ENCODE assay signal across 31 cellular contexts in the genomic region with DNA sequence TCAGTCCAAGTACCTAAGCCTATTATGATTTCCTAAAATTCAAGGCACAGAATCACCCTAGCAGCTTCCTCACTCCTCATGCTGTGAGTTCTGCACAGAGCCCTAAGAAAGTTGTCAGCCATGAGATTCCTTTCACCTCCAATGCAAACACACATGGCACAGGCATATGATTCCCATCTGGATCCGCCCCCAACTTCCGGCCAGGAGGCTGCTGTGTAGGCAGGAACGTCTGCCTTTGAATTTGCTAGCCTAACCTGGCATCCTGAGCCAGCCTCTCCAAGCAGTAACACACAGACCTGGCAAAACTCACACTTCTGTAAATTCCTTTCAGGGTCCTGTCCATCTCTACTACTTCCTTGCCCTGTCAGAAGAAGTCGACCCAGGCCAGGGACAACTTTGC.
DNase-seq lines count a peak whose midpoint lies in the region; FAIRE-seq and TF ChIP-seq lines count a peak whose summit lies in the region.
"Had no signal": no experiment of that assay in that cellular context is flagged by ENCODE, and none has a peak within 500 bp of the region (broad histone marks: within the 10 kb centered on the region; RNA-seq: fewer than 3 reads in every experiment).

No MANE protein-coding gene starts in this region.

- H3K4me3 ChIP-seq in BE2C (ENCODE audit: low read depth, low read length): no peak overlapping the region
- no peak overlapping the region for H3K4me3 ChIP-seq in SK-N-SH (ENCODE audit: low read depth in 2 of 2, low read length in 1 of 2)
- no peak overlapping the region for H3K4me3 ChIP-seq in kidney (ENCODE audit: low read length in 2 of 2)
- H3K4me3 ChIP-seq: body of pancreas, esophagus muscularis mucosa, lower lobe of right lung, mucosa of descending colon, tibial nerve had no signal

- CTCF ChIA-PET in SK-N-SH (lab: Yijun Ruan, JAX): no interaction called here

- H3K9me3 ChIP-seq in BE2C (no peaks in the 10 kb centered on the region), SK-N-SH (no peaks in the 10 kb centered on the region), kidney (ENCODE audit: control insufficient read depth in 1 of 2, low read length in 2 of 2) (no peaks in the 10 kb centered on the region)
- H3K9me3 ChIP-seq: lower lobe of right lung had no signal

- H2AFZ ChIP-seq in SK-N-SH (ENCODE audit: low read depth): no peak overlapping the region

- TF ChIP-seq RAD21 in SK-N-SH (IDR thresholded peaks at IDR 0.05; ENCODE audit: low read length): no peak

- no peak for TF ChIP-seq EP300 in SK-N-SH (IDR thresholded peaks at IDR 0.05; ENCODE audit: borderline replicate concordance in 1 of 2, low read depth in 1 of 2, low read length in 1 of 2)

- H3K9me2 ChIP-seq in SK-N-SH: no peaks in the 10 kb centered on the region

- H3K9ac ChIP-seq in SK-N-SH (no peak overlapping the region), kidney (ENCODE audit: low read length in 2 of 2) (no peak overlapping the region)

- H3K4me2 ChIP-seq in SK-N-SH: no peak overlapping the region

- POLR2A ChIA-PET in SK-N-SH (lab: Yijun Ruan, JAX): no interaction called here

- no peaks in the 10 kb centered on the region for H3K79me2 ChIP-seq in SK-N-SH (ENCODE audit: insufficient read depth)

- intact Hi-C loops in kidney (cut with DNase I): no loop called here

- H3K27me3 ChIP-seq in BE2C (no peaks in the 10 kb centered on the region), SK-N-SH (ENCODE audit: insufficient read depth) (no peaks in the 10 kb centered on the region)
- H3K27me3 ChIP-seq: body of pancreas, esophagus muscularis mucosa, tibial nerve had no signal

- H3F3A ChIP-seq in SK-N-SH (replicated peaks; ENCODE audit: insufficient read depth): no peaks in the 10 kb centered on the region

- WGBS in SK-N-SH (ENCODE audit: low lambda C conversion rate): 62% methylated on average over 4 of the region's 4 CpGs

- H3K27ac ChIP-seq in SK-N-SH (ENCODE audit: low read depth in 2 of 2, low read length in 1 of 2): no peak overlapping the region
- no peak overlapping the region for H3K27ac ChIP-seq in kidney (ENCODE audit: low read depth in 2 of 2, low read length in 2 of 2)
- H3K27ac ChIP-seq: body of pancreas, esophagus muscularis mucosa, lower lobe of right lung, tibial nerve had no signal

- no peak for FAIRE-seq in kidney (lab: Jason Lieb, UNC)
- FAIRE-seq: colon, frontal cortex, GM18507, keratinocyte had no signal

- H3K4me1 ChIP-seq in BE2C: no peaks in the 10 kb centered on the region; the same call in 1 of the 2 replicates
- H3K4me1 ChIP-seq in SK-N-SH (ENCODE audit: control insufficient read depth in 1 of 2, insufficient read depth in 2 of 2, low read depth in 1 of 2, low read length in 1 of 2): peaks cover 0 to 8% of the 10 kb centered on the region in 2 experiments; a peak in 1 of 4 replicates
- H3K4me1 ChIP-seq in kidney (ENCODE audit: control insufficient read depth in 1 of 2, insufficient read depth in 1 of 2, low read depth in 1 of 2, low read length in 2 of 2): no peaks in the 10 kb centered on the region
- H3K4me1 ChIP-seq: body of pancreas, esophagus muscularis mucosa, lower lobe of right lung, tibial nerve had no signal

- TF ChIP-seq CTCF in BE2C (IDR thresholded peaks at IDR 0.05; ENCODE audit: low read depth, low read length) (no peak), SK-N-SH (IDR thresholded peaks at IDR 0.05) (no peak), kidney (IDR thresholded peaks at IDR 0.05; ENCODE audit: borderline replicate concordance, extremely low read depth, insufficient read depth) (no peak), GM10266 (IDR thresholded peaks at IDR 0.05; ENCODE audit: control insufficient read depth, insufficient read depth, low read depth, missing control alignments) (no peak)

- H3K36me3 ChIP-seq in BE2C (no peaks in the 10 kb centered on the region), SK-N-SH (replicated peaks in 1 of 2; ENCODE audit: control insufficient read depth in 1 of 2, insufficient read depth in 2 of 2, low read length in 1 of 2) (no peaks in the 10 kb centered on the region), kidney (ENCODE audit: control insufficient read depth in 1 of 2, insufficient read depth in 2 of 2, low read length in 2 of 2) (no peaks in the 10 kb centered on the region)
- H3K36me3 ChIP-seq: esophagus muscularis mucosa, lower lobe of right lung, tibial nerve had no signal

- no peaks in the 10 kb centered on the region for H4K20me1 ChIP-seq in SK-N-SH (ENCODE audit: insufficient read depth)

- DNase-seq in BE2C (peak; percentile 45), DMS53 (lab: John Stamatoyannopoulos, UW) (peak; percentile 43), SK-N-SH (peak; percentile 5), kidney (peak; percentile 35), GM10266 (ENCODE audit: extremely low spot score) (no peak), NK-92 (lab: John Stamatoyannopoulos, UW; ENCODE audit: unreplicated experiment) (no peak), NAMALWA (ENCODE audit: low spot score) (no peak)
- no peak for DNase-seq in activated CD4-positive, CD25-positive, alpha-beta regulatory T cell (lab: John Stamatoyannopoulos, UW)
- DNase-seq: activated B cell treated with CpG ODN at 0.5 μM for 24 hours; activated CD4-positive, alpha-beta T cell treated with anti-CD3 and anti-CD28 coated beads, Interleukin-2, amount 50 U/mL, for 48 hours; activated effector memory CD4-positive, alpha-beta T cell treated with anti-CD3 and anti-CD28 coated beads, Interleukin-2, amount 50 U/mL, for 16 hours; activated naive CD8-positive, alpha-beta T cell treated with anti-CD3 and anti-CD28 coated beads, Interleukin-2, amount 50 U/mL, for 24 hours; CD4-positive, alpha-beta T cell; effector memory CD4-positive, alpha-beta T cell; GDM1; hippocampal formation; IMR-90; lower lobe of right lung; mucosa of descending colon; NCI-H1105; NCI-H510A treated with DMSO at 0.1 percent for 48 hours; RPMI8226; stimulated activated naive CD8-positive, alpha-beta T cell treated with anti-CD3 and anti-CD28 coated beads, Interleukin-15, amount 100 ng/mL, for 72 hours; T1000 had no signal

TF ChIP-seq in SK-N-SH, 30 proteins besides CTCF, POLR2A, EP300 and RAD21:
- TF ChIP-seq RXRA (IDR thresholded peaks at IDR 0.05; ENCODE audit: borderline replicate concordance, low read depth) (no peak), SMC3 (IDR thresholded peaks at IDR 0.05; ENCODE audit: low read depth, low read length) (no peak), ELF1 (IDR thresholded peaks at IDR 0.05) (no peak), TAF1 (IDR thresholded peaks at IDR 0.05; ENCODE audit: borderline replicate concordance, low read depth, low read length) (no peak)

Comparison
In these comparisons a context has a peak if more than half of its experiments do, and no peak if none do; other contexts are left out.
1. DNase-seq: peak in BE2C (single experiment), DMS53 (single experiment), SK-N-SH (single experiment) and kidney (single experiment); none in GM10266 (single experiment), NK-92 (single experiment), NAMALWA (single experiment) and activated CD4-positive, CD25-positive, alpha-beta regulatory T cell (0 of 4).